ENCODE assay signal across 8 cellular contexts in the genomic region with DNA sequence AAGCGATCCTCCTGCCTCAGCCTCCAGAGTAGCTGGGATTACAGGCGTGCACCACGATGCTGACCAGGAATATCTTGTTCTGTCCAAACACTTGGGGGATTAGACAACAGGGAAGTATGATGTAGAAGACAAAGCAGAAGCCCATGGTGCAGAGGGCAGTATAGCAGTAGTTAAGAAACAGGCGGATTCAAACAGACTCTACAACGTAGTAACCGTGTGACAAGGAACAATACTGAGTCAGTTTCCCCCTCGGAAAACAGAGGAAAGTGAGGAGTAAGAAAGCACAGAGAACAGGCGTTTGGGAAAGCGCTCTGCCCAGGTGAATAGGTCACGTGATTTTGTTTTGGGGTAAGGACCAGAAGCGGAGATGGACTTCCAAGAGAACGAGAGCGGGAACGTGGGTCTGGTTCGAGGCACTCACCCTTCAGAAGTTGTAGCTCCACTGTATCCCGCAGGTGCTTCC. TPM values are rescaled to one million over a fixed set of nuclear protein-coding genes. Genes with fewer than 3 reads are reported as not detected.
DNase-seq lines count a peak whose midpoint lies in the region; ATAC-seq and TF ChIP-seq lines count a peak whose summit lies in the region.

No MANE protein-coding gene starts in this region.

- TF ChIP-seq RAD21 in HCT116 (IDR thresholded peaks at IDR 0.05; ENCODE audit: low read depth): no peak

- peaks cover 8 to 17% of the 10 kb centered on the region in 2 experiments for H3K4me1 ChIP-seq in HCT116 (ENCODE audit: control insufficient read depth in 1 of 2, insufficient read depth in 2 of 2, low read length in 2 of 2)
- H3K4me1 ChIP-seq in iPS DF 6.9 (ENCODE audit: control insufficient read depth, insufficient read depth, low read length): no peaks in the 10 kb centered on the region
- peaks cover 20 to 38% (median 38%) of the 10 kb centered on the region in 4 donors for H3K4me1 ChIP-seq in stomach

- H3K79me2 ChIP-seq in HCT116 (ENCODE audit: insufficient read depth, low read length): peaks cover 38% of the 10 kb centered on the region

- TSS peak; percentile 85 for BruUV-seq in HCT116 (replicated peaks; lab: Mats Ljungman, UMichigan)

- H3K27me3 ChIP-seq in HCT116 (ENCODE audit: insufficient read depth, low read length) (no peaks in the 10 kb centered on the region), iPS DF 6.9 (ENCODE audit: control insufficient read depth, insufficient read depth, low read length) (no peaks in the 10 kb centered on the region), stomach (no peaks in the 10 kb centered on the region)

- H3K9ac ChIP-seq in HCT116 (ENCODE audit: low read length): peak overlapping the region; percentile 85

- DNase-seq in HCT116 (ENCODE audit: low read depth, low spot score) (no peak), iPS DF 6.9 (ENCODE audit: low read depth, low spot score) (no peak), stomach (no peak), glomerular visceral epithelial cell (ENCODE audit: extremely low spot score) (no peak), H4 (ENCODE audit: low spot score) (no peak)
- no peak for DNase-seq in activated CD8-positive, alpha-beta memory T cell treated with anti-CD3 and anti-CD28 coated beads, Interleukin-2, amount 50 U/mL, for 4 hours

- no peaks in the 10 kb centered on the region for H3K9me3 ChIP-seq in HCT116 (ENCODE audit: control insufficient read depth in 1 of 2, insufficient read depth in 1 of 2, low read depth in 1 of 2, low read length in 2 of 2)
- no peaks in the 10 kb centered on the region for H3K9me3 ChIP-seq in iPS DF 6.9 (ENCODE audit: control insufficient read depth, insufficient read depth, low read length)
- no peaks in the 10 kb centered on the region for H3K9me3 ChIP-seq in stomach

- intact Hi-C loops in HCT116 (cut with micrococcal nuclease) (loop anchor here (1.0 to 2.0 kb wide), 2 partner anchors 15 to 19 kb away; no protein-coding TSS in a partner anchor), stomach (cut with DNase I; ENCODE audit: low total_unique reads) (no loop called here)

- no peak for TF ChIP-seq POLR2A in HCT116 (IDR thresholded peaks at IDR 0.05; ENCODE audit: borderline replicate concordance, extremely low read depth, insufficient read depth, insufficient read length)
- no peak for TF ChIP-seq POLR2A in stomach (IDR thresholded peaks at IDR 0.05)

- no peak for TF ChIP-seq CTCF in HCT116 (IDR thresholded peaks at IDR 0.05 in 2 of 3, conservative IDR thresholded peaks at IDR 0.05 in 1 of 3; ENCODE audit: borderline replicate concordance in 1 of 3, insufficient read depth in 1 of 3, low read depth in 2 of 3, low read length in 2 of 3)
- no peak for TF ChIP-seq CTCF in VCaP (conservative IDR thresholded peaks at IDR 0.05)
- TF ChIP-seq CTCF in stomach (IDR thresholded peaks at IDR 0.05): no peak

- ATAC-seq in HCT116: peak; percentile 59

- no peak for TF ChIP-seq EP300 in stomach (IDR thresholded peaks at IDR 0.05)

- RAD21 ChIA-PET in HCT116 (lab: Charles Lee; ENCODE audit: low non-redundant PET in 1 of 2, low total read pairs in 2 of 2, uncharacterized antibody in 2 of 2, unreplicated experiment in 2 of 2): no interaction called here

- POLR2A ChIA-PET in HCT116 (lab: Charles Lee): interaction anchor here (0.6 to 1.1 kb wide), 2 partner anchors 15 to 33 kb away, joined by 5 read pairs; no protein-coding TSS in a partner anchor

- CTCF ChIA-PET in HCT116 (lab: Charles Lee): no interaction called here

- H3K9me2 ChIP-seq in HCT116 (ENCODE audit: insufficient read depth): no peaks in the 10 kb centered on the region

- H4K20me1 ChIP-seq in HCT116 (ENCODE audit: insufficient read depth): no peaks in the 10 kb centered on the region

- H3K4me3 ChIP-seq in GM08714 (ENCODE audit: low read length) (peak overlapping the region; percentile 91), HCT116 (replicated peaks in 1 of 2; ENCODE audit: low read depth in 1 of 2, low read length in 2 of 2) (peak overlapping the region; percentile 99 to 100), iPS DF 6.9 (ENCODE audit: low read length) (peak overlapping the region; percentile 84; the same call in 1 of the 2 replicates), stomach (peak overlapping the region; percentile 78 to 97 (median 92))

- no peak overlapping the region for H2AFZ ChIP-seq in HCT116 (ENCODE audit: low read depth, low read length, poor library complexity, severe bottlenecking)

- peak overlapping the region; percentile 89 for H3K4me2 ChIP-seq in HCT116 (ENCODE audit: low read length)

- H3K36me3 ChIP-seq in HCT116 (ENCODE audit: control insufficient read depth in 1 of 2, insufficient read depth in 2 of 2, low read length in 2 of 2) (peaks cover 10 to 20% of the 10 kb centered on the region in 2 experiments; a peak in 3 of 4 replicates), iPS DF 6.9 (ENCODE audit: control insufficient read depth, insufficient read depth, low read length) (peaks cover 11% of the 10 kb centered on the region; the same call in 1 of the 2 replicates), stomach (peaks cover 21 to 58% (median 50%) of the 10 kb centered on the region in 4 donors)

- WGBS in iPS DF 6.9 (ENCODE audit: insufficient coverage, insufficient read length): no CpG with 5 or more reads among the region's 16 CpGs
- 1 to 3% (median 2%) methylated on average over 16 of the region's 16 CpGs for WGBS in stomach, 5 donors

- peak overlapping the region; percentile 93 for H3K27ac ChIP-seq in HCT116 (ENCODE audit: low read depth, low read length)
- H3K27ac ChIP-seq in VCaP: peak overlapping the region; percentile 97
- H3K27ac ChIP-seq in iPS DF 6.9 (ENCODE audit: low read length): no peak overlapping the region
- peak overlapping the region; percentile 87 to 96 (median 92) for H3K27ac ChIP-seq in stomach

TF ChIP-seq in HCT116, 20 proteins besides CTCF, POLR2A, EP300 and RAD21 (continues in another document):
- TF ChIP-seq JUND (IDR thresholded peaks at IDR 0.05) (no peak), SRF (IDR thresholded peaks at IDR 0.05; ENCODE audit: low read depth) (no peak), EZH2phosphoT487 (IDR thresholded peaks at IDR 0.05; ENCODE audit: borderline replicate concordance) (no peak), CBX3 (IDR thresholded peaks at IDR 0.05; ENCODE audit: low read depth) (no peak), SIN3A (IDR thresholded peaks at IDR 0.05; ENCODE audit: low read depth) (no peak), MAX (IDR thresholded peaks at IDR 0.05) (no peak), ZNF274 (IDR thresholded peaks at IDR 0.05; ENCODE audit: low read depth, low read length) (no peak), ZFX (IDR thresholded peaks at IDR 0.05) (no peak), FOSL1 (IDR thresholded peaks at IDR 0.05; ENCODE audit: low read depth) (no peak), POLR2AphosphoS5 (IDR thresholded peaks at IDR 0.05; ENCODE audit: low read depth, low read length) (no peak), YY1 (IDR thresholded peaks at IDR 0.05; ENCODE audit: extremely low read depth, insufficient replicate concordance, low read depth, low read length) (no peak)
- TF ChIP-seq, protein P1, sequence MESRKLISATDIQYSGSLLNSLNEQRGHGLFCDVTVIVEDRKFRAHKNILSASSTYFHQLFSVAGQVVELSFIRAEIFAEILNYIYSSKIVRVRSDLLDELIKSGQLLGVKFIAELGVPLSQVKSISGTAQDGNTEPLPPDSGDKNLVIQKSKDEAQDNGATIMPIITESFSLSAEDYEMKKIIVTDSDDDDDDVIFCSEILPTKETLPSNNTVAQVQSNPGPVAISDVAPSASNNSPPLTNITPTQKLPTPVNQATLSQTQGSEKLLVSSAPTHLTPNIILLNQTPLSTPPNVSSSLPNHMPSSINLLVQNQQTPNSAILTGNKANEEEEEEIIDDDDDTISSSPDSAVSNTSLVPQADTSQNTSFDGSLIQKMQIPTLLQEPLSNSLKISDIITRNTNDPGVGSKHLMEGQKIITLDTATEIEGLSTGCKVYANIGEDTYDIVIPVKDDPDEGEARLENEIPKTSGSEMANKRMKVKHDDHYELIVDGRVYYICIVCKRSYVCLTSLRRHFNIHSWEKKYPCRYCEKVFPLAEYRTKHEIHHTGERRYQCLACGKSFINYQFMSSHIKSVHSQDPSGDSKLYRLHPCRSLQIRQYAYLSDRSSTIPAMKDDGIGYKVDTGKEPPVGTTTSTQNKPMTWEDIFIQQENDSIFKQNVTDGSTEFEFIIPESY (IDR thresholded peaks at IDR 0.05; ENCODE audit: extremely low read depth, insufficient replicate concordance, low read length): no peak

RNA-seq across cellular contexts. Expression of gene TRUB2, which starts 0.3 kb away (rescaled TPM):
- total RNA-seq in HCT116 (2021; ENCODE audit: unreplicated experiment) (42.1 TPM), stomach (10 to 100 TPM in 2 of 5 donors, 1 to 10 TPM in 3; 4.9 to 15.9 (median 7.6) TPM)
- 19.1 and 29.0 TPM in 2 replicates for polyA plus RNA-seq in HCT116 (2012)
- 10 to 100 TPM; 11.9 to 15.6 (median 15.3) TPM for polyA plus RNA-seq in stomach
- total RNA-seq in H4 (2014; rRNA removed; shearing (Covaris generic)): 13.8 and 15.6 TPM in 2 replicates

RNA-seq across cellular contexts. Expression of gene COQ4, which starts 0.7 kb away (rescaled TPM):
- total RNA-seq in HCT116 (2021; ENCODE audit: unreplicated experiment): 45.8 TPM
- 51.8 and 55.9 TPM in 2 replicates for polyA plus RNA-seq in HCT116 (2012)
- total RNA-seq in stomach: 100 to 1,000 TPM in 1 of 5 donors, 10 to 100 TPM in 4; 10.5 to 156 (median 55.9) TPM
- polyA plus RNA-seq in stomach: 10 to 100 TPM; 56.8 to 92.4 (median 70.5) TPM
- 39.6 and 46.3 TPM in 2 replicates for total RNA-seq in H4 (2014; rRNA removed; shearing (Covaris generic))

RNA-seq across cellular contexts. Expression of gene SLC27A4, which starts 18.4 kb away (rescaled TPM):
- total RNA-seq in HCT116 (2021; ENCODE audit: unreplicated experiment) (33.9 TPM), stomach (100 to 1,000 TPM in 1 of 5 donors, 10 to 100 TPM in 3, 1 to 10 TPM in 1; 9.0 to 200 (median 24.1) TPM)
- polyA plus RNA-seq in HCT116 (2012): 30.9 and 31.0 TPM in 2 replicates
- polyA plus RNA-seq in stomach: 10 to 100 TPM in 2 of 3 donors, 1 to 10 TPM in 1; 6.0 to 21.4 (median 20.1) TPM
- total RNA-seq in H4 (2014; rRNA removed; shearing (Covaris generic)): 15.1 and 21.9 TPM in 2 replicates

RNA-seq across cellular contexts. Expression of gene SWI5, which starts 45.8 kb away (rescaled TPM):
- total RNA-seq in HCT116 (2021; ENCODE audit: unreplicated experiment) (22.4 TPM), stomach (10 to 100 TPM in 2 of 5 donors, 1 to 10 TPM in 1, not detected in 2; 8.1 to 61.3 (median 13.0) TPM)
- polyA plus RNA-seq in HCT116 (2012): 42.4 and 51.4 TPM in 2 replicates
- 10 to 100 TPM; 31.8 to 36.5 (median 34.1) TPM for polyA plus RNA-seq in stomach
- 59.5 and 66.7 TPM in 2 replicates for total RNA-seq in H4 (2014; rRNA removed; shearing (Covaris generic))

RNA-seq across cellular contexts. Expression of gene GOLGA2, which starts 46.1 kb away (rescaled TPM):
- total RNA-seq in HCT116 (2021; ENCODE audit: unreplicated experiment) (67.0 TPM), stomach (100 to 1,000 TPM in 2 of 5 donors, 10 to 100 TPM in 3; 48.4 to 204 (median 92.7) TPM)
- polyA plus RNA-seq in HCT116 (2012): 53.1 and 64.9 TPM in 2 replicates
- 10 to 100 TPM; 54.3 to 62.3 (median 60.1) TPM for polyA plus RNA-seq in stomach
- total RNA-seq in H4 (2014; rRNA removed; shearing (Covaris generic)): 40.3 and 56.0 TPM in 2 replicates
